ENCODE assay signal across 2 cellular contexts in the genomic region with DNA sequence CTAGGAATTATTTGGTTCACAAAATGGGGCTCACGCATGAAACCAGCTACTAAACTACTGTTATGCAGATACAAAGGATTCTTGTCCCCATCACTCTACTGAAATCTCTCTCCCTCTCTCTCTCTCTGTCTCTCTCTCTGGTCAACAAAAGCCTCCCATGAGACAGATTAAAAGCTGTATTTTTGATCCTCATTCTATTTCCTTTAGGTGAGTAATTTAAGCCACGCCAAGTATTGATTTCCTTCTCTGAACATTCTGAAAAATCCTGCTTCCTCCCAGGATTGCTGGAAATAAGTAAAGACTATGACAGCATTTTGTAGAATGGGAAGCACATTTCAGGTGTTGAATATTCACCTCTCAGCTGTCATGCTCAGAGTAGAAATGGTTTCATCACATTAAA.
TF ChIP-seq lines count a peak whose summit lies in the region.

No MANE protein-coding gene starts in this region.

TF ChIP-seq in liver, 16 proteins besides CTCF, POLR2A, EP300 and RAD21 (continued from another document):
- TF ChIP-seq, protein P1, sequence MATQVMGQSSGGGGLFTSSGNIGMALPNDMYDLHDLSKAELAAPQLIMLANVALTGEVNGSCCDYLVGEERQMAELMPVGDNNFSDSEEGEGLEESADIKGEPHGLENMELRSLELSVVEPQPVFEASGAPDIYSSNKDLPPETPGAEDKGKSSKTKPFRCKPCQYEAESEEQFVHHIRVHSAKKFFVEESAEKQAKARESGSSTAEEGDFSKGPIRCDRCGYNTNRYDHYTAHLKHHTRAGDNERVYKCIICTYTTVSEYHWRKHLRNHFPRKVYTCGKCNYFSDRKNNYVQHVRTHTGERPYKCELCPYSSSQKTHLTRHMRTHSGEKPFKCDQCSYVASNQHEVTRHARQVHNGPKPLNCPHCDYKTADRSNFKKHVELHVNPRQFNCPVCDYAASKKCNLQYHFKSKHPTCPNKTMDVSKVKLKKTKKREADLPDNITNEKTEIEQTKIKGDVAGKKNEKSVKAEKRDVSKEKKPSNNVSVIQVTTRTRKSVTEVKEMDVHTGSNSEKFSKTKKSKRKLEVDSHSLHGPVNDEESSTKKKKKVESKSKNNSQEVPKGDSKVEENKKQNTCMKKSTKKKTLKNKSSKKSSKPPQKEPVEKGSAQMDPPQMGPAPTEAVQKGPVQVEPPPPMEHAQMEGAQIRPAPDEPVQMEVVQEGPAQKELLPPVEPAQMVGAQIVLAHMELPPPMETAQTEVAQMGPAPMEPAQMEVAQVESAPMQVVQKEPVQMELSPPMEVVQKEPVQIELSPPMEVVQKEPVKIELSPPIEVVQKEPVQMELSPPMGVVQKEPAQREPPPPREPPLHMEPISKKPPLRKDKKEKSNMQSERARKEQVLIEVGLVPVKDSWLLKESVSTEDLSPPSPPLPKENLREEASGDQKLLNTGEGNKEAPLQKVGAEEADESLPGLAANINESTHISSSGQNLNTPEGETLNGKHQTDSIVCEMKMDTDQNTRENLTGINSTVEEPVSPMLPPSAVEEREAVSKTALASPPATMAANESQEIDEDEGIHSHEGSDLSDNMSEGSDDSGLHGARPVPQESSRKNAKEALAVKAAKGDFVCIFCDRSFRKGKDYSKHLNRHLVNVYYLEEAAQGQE (IDR thresholded peaks at IDR 0.05), result no peak
- TF ChIP-seq FOXA1 (IDR thresholded peaks at IDR 0.05) (no peak), GABPA (IDR thresholded peaks at IDR 0.05 in 1 of 2, conservative IDR thresholded peaks at IDR 0.05 in 1 of 2) (no peak)
- TF ChIP-seq, protein P2, sequence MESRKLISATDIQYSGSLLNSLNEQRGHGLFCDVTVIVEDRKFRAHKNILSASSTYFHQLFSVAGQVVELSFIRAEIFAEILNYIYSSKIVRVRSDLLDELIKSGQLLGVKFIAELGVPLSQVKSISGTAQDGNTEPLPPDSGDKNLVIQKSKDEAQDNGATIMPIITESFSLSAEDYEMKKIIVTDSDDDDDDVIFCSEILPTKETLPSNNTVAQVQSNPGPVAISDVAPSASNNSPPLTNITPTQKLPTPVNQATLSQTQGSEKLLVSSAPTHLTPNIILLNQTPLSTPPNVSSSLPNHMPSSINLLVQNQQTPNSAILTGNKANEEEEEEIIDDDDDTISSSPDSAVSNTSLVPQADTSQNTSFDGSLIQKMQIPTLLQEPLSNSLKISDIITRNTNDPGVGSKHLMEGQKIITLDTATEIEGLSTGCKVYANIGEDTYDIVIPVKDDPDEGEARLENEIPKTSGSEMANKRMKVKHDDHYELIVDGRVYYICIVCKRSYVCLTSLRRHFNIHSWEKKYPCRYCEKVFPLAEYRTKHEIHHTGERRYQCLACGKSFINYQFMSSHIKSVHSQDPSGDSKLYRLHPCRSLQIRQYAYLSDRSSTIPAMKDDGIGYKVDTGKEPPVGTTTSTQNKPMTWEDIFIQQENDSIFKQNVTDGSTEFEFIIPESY (IDR thresholded peaks at IDR 0.05), result no peak

TF ChIP-seq in HepG2, 621 proteins besides CTCF, POLR2A, EP300 and RAD21 (continued from another document):
- TF ChIP-seq, protein P3, sequence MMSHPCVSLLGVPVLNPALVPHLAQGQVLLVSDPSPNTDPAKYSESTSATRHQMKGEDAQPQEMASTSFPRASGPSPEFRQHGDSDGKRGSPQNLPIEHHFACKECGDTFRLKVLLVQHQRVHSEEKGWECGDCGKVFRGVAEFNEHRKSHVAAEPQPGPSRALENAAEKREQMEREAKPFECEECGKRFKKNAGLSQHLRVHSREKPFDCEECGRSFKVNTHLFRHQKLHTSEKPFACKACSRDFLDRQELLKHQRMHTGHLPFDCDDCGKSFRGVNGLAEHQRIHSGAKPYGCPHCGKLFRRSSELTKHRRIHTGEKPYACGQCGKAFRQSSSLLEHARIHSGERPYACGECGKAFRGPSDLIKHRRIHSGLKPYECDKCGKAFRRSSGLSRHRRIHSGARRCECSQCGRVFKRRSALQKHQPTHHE (CRISPR knock-in tag; IDR thresholded peaks at IDR 0.05; ENCODE audit: borderline replicate concordance), result no peak
- TF ChIP-seq RARG (CRISPR knock-in tag; IDR thresholded peaks at IDR 0.05; ENCODE audit: low read depth), result no peak
- no peak for TF ChIP-seq ZNF670 (CRISPR knock-in tag; IDR thresholded peaks at IDR 0.05; ENCODE audit: borderline replicate concordance)
- no peak for TF ChIP-seq TP53 (CRISPR knock-in tag; conservative IDR thresholded peaks at IDR 0.05)
- TF ChIP-seq, protein P4, sequence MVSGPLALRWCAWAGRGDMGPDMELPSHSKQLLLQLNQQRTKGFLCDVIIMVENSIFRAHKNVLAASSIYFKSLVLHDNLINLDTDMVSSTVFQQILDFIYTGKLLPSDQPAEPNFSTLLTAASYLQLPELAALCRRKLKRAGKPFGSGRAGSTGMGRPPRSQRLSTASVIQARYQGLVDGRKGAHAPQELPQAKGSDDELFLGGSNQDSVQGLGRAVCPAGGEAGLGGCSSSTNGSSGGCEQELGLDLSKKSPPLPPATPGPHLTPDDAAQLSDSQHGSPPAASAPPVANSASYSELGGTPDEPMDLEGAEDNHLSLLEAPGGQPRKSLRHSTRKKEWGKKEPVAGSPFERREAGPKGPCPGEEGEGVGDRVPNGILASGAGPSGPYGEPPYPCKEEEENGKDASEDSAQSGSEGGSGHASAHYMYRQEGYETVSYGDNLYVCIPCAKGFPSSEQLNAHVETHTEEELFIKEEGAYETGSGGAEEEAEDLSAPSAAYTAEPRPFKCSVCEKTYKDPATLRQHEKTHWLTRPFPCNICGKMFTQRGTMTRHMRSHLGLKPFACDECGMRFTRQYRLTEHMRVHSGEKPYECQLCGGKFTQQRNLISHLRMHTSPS (CRISPR knock-in tag; IDR thresholded peaks at IDR 0.05; ENCODE audit: low read depth), result no peak
- no peak for TF ChIP-seq NCOA5 (CRISPR knock-in tag; IDR thresholded peaks at IDR 0.05)
- no peak for TF ChIP-seq RBM22 (optimal IDR thresholded peaks at IDR 0.05; ENCODE audit: low read length)
- TF ChIP-seq AHR (CRISPR knock-in tag; IDR thresholded peaks at IDR 0.05), result no peak
- no peak for TF ChIP-seq ZNF530 (CRISPR knock-in tag; IDR thresholded peaks at IDR 0.05; ENCODE audit: low read depth)
- TF ChIP-seq, protein P5, sequence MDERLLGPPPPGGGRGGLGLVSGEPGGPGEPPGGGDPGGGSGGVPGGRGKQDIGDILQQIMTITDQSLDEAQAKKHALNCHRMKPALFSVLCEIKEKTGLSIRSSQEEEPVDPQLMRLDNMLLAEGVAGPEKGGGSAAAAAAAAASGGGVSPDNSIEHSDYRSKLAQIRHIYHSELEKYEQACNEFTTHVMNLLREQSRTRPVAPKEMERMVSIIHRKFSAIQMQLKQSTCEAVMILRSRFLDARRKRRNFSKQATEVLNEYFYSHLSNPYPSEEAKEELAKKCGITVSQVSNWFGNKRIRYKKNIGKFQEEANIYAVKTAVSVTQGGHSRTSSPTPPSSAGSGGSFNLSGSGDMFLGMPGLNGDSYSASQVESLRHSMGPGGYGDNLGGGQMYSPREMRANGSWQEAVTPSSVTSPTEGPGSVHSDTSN (CRISPR knock-in tag; IDR thresholded peaks at IDR 0.05), result no peak
